In genomic region chr6:50549460-50549859, GRCh38 we compare ENCODE assay signal across 11 cellular contexts.
"Had no signal": no experiment of that assay in that cellular context is flagged by ENCODE, and none has a peak within 500 bp of the region (broad histone marks: within the 10 kb centered on the region; RNA-seq: fewer than 3 reads in every experiment).

No MANE protein-coding gene starts in this region.

- H3K27ac Mint-ChIP-seq: GM23338, H9, HFFc6 had no signal

- H3K36me3 ChIP-seq: HAP-1 had no signal

- FAIRE-seq: H1, H54 had no signal

- H2AFZ ChIP-seq: GM23248 had no signal

- H3K4me1 ChIP-seq: HAP-1 had no signal

- H3K4me3 Mint-ChIP-seq: GM23338, H9, HFFc6 had no signal

- H3K4me2 ChIP-seq: GM23338 had no signal

- ATAC-seq: GM23338, HCT116 had no signal

- H3K9me3 ChIP-seq: HAP-1 had no signal

- H3K9me3 Mint-ChIP-seq: GM23338, H9 had no signal

- H3K27ac ChIP-seq: GM23248 had no signal

- H3K9ac ChIP-seq: GM23248 had no signal

- H3K4me3 ChIP-seq: GM23248, GM23338, HAP-1 had no signal

- DNase-seq: GM23248, GOT3, H7, H9, HCEC 1CT, HFFc6 had no signal

- H3K4me1 Mint-ChIP-seq: H9 had no signal
